ENCODE assay signal across 14 cellular contexts in genomic region chr2:207987025-207987716, GRCh38. TPM values are rescaled to one million over a fixed set of nuclear protein-coding genes. Genes with fewer than 3 reads are reported as not detected.
DNase-seq lines count a peak whose midpoint lies in the region; ATAC-seq and TF ChIP-seq lines count a peak whose summit lies in the region.
"Had no signal": no experiment of that assay in that cellular context is flagged by ENCODE, and none has a peak within 500 bp of the region (broad histone marks: within the 10 kb centered on the region; RNA-seq: fewer than 3 reads in every experiment).

No MANE protein-coding gene starts in this region.

- no peak overlapping the region for H3K4me3 ChIP-seq in DND-41 (ENCODE audit: low read depth in 1 of 2, low read length in 2 of 2)
- no peak overlapping the region for H3K4me3 ChIP-seq in trophoblast cell (ENCODE audit: low read depth, low read length)
- no peak overlapping the region for H3K4me3 ChIP-seq in gastrocnemius medialis

- H3K9me3 Mint-ChIP-seq in IgD-negative memory B cell = no peaks in the 10 kb centered on the region
- H3K9me3 Mint-ChIP-seq in activated naive CD4-positive, alpha-beta T cell treated with anti-CD3 and anti-CD28 coated beads for 36 hours = no peaks in the 10 kb centered on the region

- peaks cover 17 to 23% (median 19%) of the 10 kb centered on the region in 3 donors for H3K4me1 Mint-ChIP-seq in IgD-negative memory B cell
- peaks cover 7% of the 10 kb centered on the region for H3K4me1 Mint-ChIP-seq in activated naive CD4-positive, alpha-beta T cell treated with anti-CD3 and anti-CD28 coated beads for 36 hours (ENCODE audit: low read depth)

- peak overlapping the region in 2 of 3 donors; percentile 6 to 50 for H3K27ac Mint-ChIP-seq in IgD-negative memory B cell
- H3K27ac Mint-ChIP-seq in activated naive CD4-positive, alpha-beta T cell treated with anti-CD3 and anti-CD28 coated beads for 36 hours = no peak overlapping the region

- no peak overlapping the region for H4K91ac ChIP-seq in trophoblast cell (ENCODE audit: low read depth, low read length)

- no peaks in the 10 kb centered on the region for H4K20me1 ChIP-seq in DND-41 (ENCODE audit: insufficient read depth, low read length)

- no peak overlapping the region for H3K4ac ChIP-seq in trophoblast cell (ENCODE audit: low read depth, low read length)

- H3K9ac ChIP-seq in DND-41 (ENCODE audit: low read depth, low read length) (no peak overlapping the region), trophoblast cell (ENCODE audit: low read length) (peak overlapping the region; percentile 80)

- TF ChIP-seq CTCF in DND-41 (IDR thresholded peaks at IDR 0.05; ENCODE audit: borderline replicate concordance, extremely low read depth, low read length, poor library complexity, severe bottlenecking) (no peak), gastrocnemius medialis (IDR thresholded peaks at IDR 0.05 in 4 of 5, conservative IDR thresholded peaks at IDR 0.05 in 1 of 5) (no peak)

- in situ Hi-C loops in gastrocnemius medialis (cut with MboI; ENCODE audit: low sequenced_read_pairs in 4 of 4) = no loop called here

- no peak overlapping the region for H3K14ac ChIP-seq in trophoblast cell (ENCODE audit: low read length)

- WGBS in trophoblast cell (ENCODE audit: extremely low coverage, insufficient coverage, insufficient read length) = no CpG with 5 or more reads among the region's 4 CpGs

- H3K27me3 Mint-ChIP-seq in IgD-negative memory B cell = no peaks in the 10 kb centered on the region
- H3K27me3 Mint-ChIP-seq in activated naive CD4-positive, alpha-beta T cell treated with anti-CD3 and anti-CD28 coated beads for 36 hours (ENCODE audit: low read depth) = no peaks in the 10 kb centered on the region

- ATAC-seq in DND-41 (ENCODE audit: insufficient read depth, low read depth) (peak; percentile 76), GM18502 (IDR thresholded peaks at IDR 0.05; ENCODE audit: poor library complexity, unreplicated experiment) (peak; percentile 49), gastrocnemius medialis (no peak)
- ATAC-seq: Right ventricle myocardium inferior had no signal

- H2AK5ac ChIP-seq in trophoblast cell (ENCODE audit: low read length) = no peak overlapping the region

- H3K4me1 ChIP-seq in DND-41 (ENCODE audit: insufficient read depth, low read length) (no peaks in the 10 kb centered on the region), trophoblast cell (ENCODE audit: control insufficient read depth in 1 of 2, insufficient read depth in 2 of 2, low read length in 2 of 2) (peaks cover 0 to 2% of the 10 kb centered on the region in 2 experiments), gastrocnemius medialis (peaks cover 0 to 7% of the 10 kb centered on the region in 2 donors)

- H2BK120ac ChIP-seq in trophoblast cell (ENCODE audit: insufficient read depth, low read length, poor library complexity) = no peak overlapping the region

- DNase-seq in DND-41 = no peak
- DNase-seq in trophoblast cell = peak; percentile 13 to 46
- DNase-seq in activated naive CD4-positive, alpha-beta T cell treated with anti-CD3 and anti-CD28 coated beads for 36 hours = no peak
- DNase-seq in gastrocnemius medialis = no peak
- DNase-seq in SW 1271 (lab: John Stamatoyannopoulos, UW) = no peak
- DNase-seq: C1 segment of cervical spinal cord; IMR-90; NCI-H1105; NCI-H2081; NK-92 treated with Interleukin-12 subunit alpha and Interleukin-12 subunit beta, amount 100 ng/mL, for 24 hours had no signal

- H3K36me3 ChIP-seq in DND-41 (ENCODE audit: insufficient read depth, low read length) (no peaks in the 10 kb centered on the region), trophoblast cell (ENCODE audit: control insufficient read depth in 1 of 2, insufficient read depth in 2 of 2, low read length in 2 of 2) (no peaks in the 10 kb centered on the region), gastrocnemius medialis (no peaks in the 10 kb centered on the region)

- no peak overlapping the region for H3K18ac ChIP-seq in trophoblast cell (ENCODE audit: low read length)

- TF ChIP-seq POLR2A in gastrocnemius medialis (IDR thresholded peaks at IDR 0.05) = no peak

- H3K79me2 ChIP-seq in DND-41 (ENCODE audit: insufficient read depth, low read length) (no peaks in the 10 kb centered on the region), trophoblast cell (ENCODE audit: control insufficient read depth, insufficient read depth, low read length, poor library complexity) (no peaks in the 10 kb centered on the region)

- H3K27ac ChIP-seq in DND-41 (ENCODE audit: low read length) (no peak overlapping the region), trophoblast cell (ENCODE audit: low read depth, low read length) (no peak overlapping the region), gastrocnemius medialis (no peak overlapping the region)
- H3K27ac ChIP-seq: HL-60 had no signal

- no peaks in the 10 kb centered on the region for H3K36me3 Mint-ChIP-seq in IgD-negative memory B cell
- H3K36me3 Mint-ChIP-seq in activated naive CD4-positive, alpha-beta T cell treated with anti-CD3 and anti-CD28 coated beads for 36 hours (ENCODE audit: low read depth) = no peaks in the 10 kb centered on the region

- no peak overlapping the region for H4K8ac ChIP-seq in trophoblast cell (ENCODE audit: low read depth, low read length)

- H2AFZ ChIP-seq in DND-41 (ENCODE audit: low read depth, low read length) (no peak overlapping the region), trophoblast cell (ENCODE audit: insufficient read depth, low read length, poor library complexity) (no peak overlapping the region)

- H3K79me1 ChIP-seq in trophoblast cell (ENCODE audit: low read length) = no peaks in the 10 kb centered on the region

- intact Hi-C loops in activated naive CD4-positive, alpha-beta T cell treated with anti-CD3 and anti-CD28 coated beads for 36 hours (cut with micrococcal nuclease) = no loop called here
- intact Hi-C loops in gastrocnemius medialis (cut with DNase I; ENCODE audit: low total_unique reads) = no loop called here

- H3K9me3 ChIP-seq in DND-41 (ENCODE audit: insufficient read depth, low read length, severe bottlenecking) = no peaks in the 10 kb centered on the region
- H3K9me3 ChIP-seq in trophoblast cell (ENCODE audit: insufficient read depth, low read depth, low read length) = no peaks in the 10 kb centered on the region
- H3K9me3 ChIP-seq in gastrocnemius medialis = no peaks in the 10 kb centered on the region

- CTCF ChIA-PET in activated naive CD4-positive, alpha-beta T cell treated with anti-CD3 and anti-CD28 coated beads for 36 hours (lab: Charles Lee) = interaction anchor here (1.2 kb wide), 1 partner anchor 14 kb away, joined by 4 read pairs; no protein-coding TSS in a partner anchor

- H2BK12ac ChIP-seq in trophoblast cell (ENCODE audit: low read length) = no peak overlapping the region

- H3K27me3 ChIP-seq in DND-41 (ENCODE audit: insufficient read depth, low read length, poor library complexity) (no peaks in the 10 kb centered on the region), trophoblast cell (ENCODE audit: insufficient read depth, low read length) (no peaks in the 10 kb centered on the region), gastrocnemius medialis (no peaks in the 10 kb centered on the region)

- H3K4me2 ChIP-seq in DND-41 (ENCODE audit: insufficient read depth, low read length) (no peak overlapping the region), trophoblast cell (ENCODE audit: low read length) (no peak overlapping the region)

- H3K4me3 Mint-ChIP-seq in IgD-negative memory B cell = no peak overlapping the region
- H3K4me3 Mint-ChIP-seq in activated naive CD4-positive, alpha-beta T cell treated with anti-CD3 and anti-CD28 coated beads for 36 hours = no peak overlapping the region

- peak overlapping the region; percentile 99 for H3K23ac ChIP-seq in trophoblast cell (ENCODE audit: low read length)

- H2BK5ac ChIP-seq in trophoblast cell (ENCODE audit: low read depth, low read length, poor library complexity) = no peak overlapping the region

- no peak overlapping the region for H4K12ac ChIP-seq in trophoblast cell (ENCODE audit: low read depth, low read length)

RNA-seq across cellular contexts. Expression of gene PLEKHM3, which starts 38.2 kb away (rescaled TPM):
- polyA plus RNA-seq in IgD-negative memory B cell = 2.5 TPM
- 4.2 and 4.6 TPM in 2 replicates for polyA plus RNA-seq in trophoblast cell (2013)
- total RNA-seq in activated naive CD4-positive, alpha-beta T cell treated with anti-CD3 and anti-CD28 coated beads for 36 hours = 1 to 10 TPM; 6.5 to 7.0 TPM
- 1 to 10 TPM; 5.6 to 8.8 (median 6.8) TPM for total RNA-seq in gastrocnemius medialis

Comparison
In these comparisons a context has a peak if more than half of its experiments do, and no peak if none do; other contexts are left out.
1. ATAC-seq: peak in DND-41 (single experiment) and GM18502 (single experiment); none in gastrocnemius medialis (0 of 2).
2. DNase-seq: peak in trophoblast cell (2 of 2); none in DND-41 (single experiment), activated naive CD4-positive, alpha-beta T cell treated with anti-CD3 and anti-CD28 coated beads for 36 hours (single experiment), gastrocnemius medialis (0 of 2) and SW 1271 (0 of 2).